ENCODE assay signal across 30 cellular contexts in the genomic region with DNA sequence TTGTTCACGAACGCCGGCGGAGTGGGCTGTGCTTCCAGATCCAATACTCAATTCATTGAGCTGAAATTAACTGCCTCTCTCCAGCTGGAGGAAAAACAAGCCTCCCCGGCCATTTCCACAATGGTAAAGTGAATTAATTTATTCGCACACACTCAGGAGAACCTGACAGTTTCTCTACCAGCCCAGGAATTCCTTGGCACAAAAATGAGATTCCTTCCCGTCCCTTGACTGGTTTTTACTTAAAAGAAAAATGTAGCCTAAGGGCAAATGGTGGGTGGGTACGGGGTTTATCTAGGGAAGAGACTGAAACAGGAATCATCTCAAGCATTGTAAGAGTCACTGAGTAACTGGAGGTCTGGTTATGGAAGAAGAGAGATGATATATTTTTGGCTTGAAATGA.
"Had no signal": no experiment of that assay in that cellular context is flagged by ENCODE, and none has a peak within 500 bp of the region (broad histone marks: within the 10 kb centered on the region; RNA-seq: fewer than 3 reads in every experiment).

No MANE protein-coding gene starts in this region.

- H3K36me3 ChIP-seq: WERI-Rb-1 had no signal

- DNase-seq: activated CD4-positive, alpha-beta T cell treated with anti-CD3 and anti-CD28 coated beads for 1 hour; activated CD4-positive, alpha-beta T cell treated with anti-CD3 and anti-CD28 coated beads, Interleukin-2, amount 10 ng/mL, durations not matched to agents 24 days and 14 days; activated CD4-positive, alpha-beta T cell treated with anti-CD3 and anti-CD28 coated beads, Interleukin-2, amount 50 U/mL, for 48 hours; activated CD4-positive, CD25-positive, alpha-beta regulatory T cell; activated CD8-positive, alpha-beta T cell treated with anti-CD3 and anti-CD28 coated beads, Interleukin-2, amount 10 ng/mL, durations not matched to agents 7 days and 5 days; activated gamma-delta T cell; activated naive CD4-positive, alpha-beta T cell treated with Interleukin-2 at 50 U/mL for 16 hours; activated naive CD8-positive, alpha-beta T cell treated with anti-CD3 and anti-CD28 coated beads, Interleukin-2, amount 50 U/mL, for 24 hours; activated T-cell treated with anti-CD3 and anti-CD28 coated beads, Interleukin-2, amount 50 U/mL, for 24 hours; anterior cingulate cortex; Kasumi-1; KG1; NCI-H1092 treated with DMSO at 0.1 percent for 48 hours; NCI-H1417; NCI-H146; NCI-H187; NCI-H2029 treated with DMSO at 0.1 percent for 48 hours; NCI-H2107; NCI-H2171; NCI-H510A; NCI-H526; SIG-M5; SW 1271; T-helper 1 cell; T-helper 2 cell; T-helper 9 cell; WERI-Rb-1 had no signal

- H3K4me3 Mint-ChIP-seq: activated CD4-positive, alpha-beta T cell treated with anti-CD3 and anti-CD28 coated beads, Interleukin-2, amount 10 ng/mL, durations not matched to agents 24 days and 14 days; activated CD8-positive, alpha-beta T cell treated with anti-CD3 and anti-CD28 coated beads, Interleukin-2, amount 10 ng/mL, durations not matched to agents 7 days and 5 days; activated naive CD4-positive, alpha-beta T cell treated with anti-CD3 and anti-CD28 coated beads, Interleukin-2, amount 50 U/mL, for 24 hours; activated naive CD8-positive, alpha-beta T cell treated with anti-CD3 and anti-CD28 coated beads, Interleukin-2, amount 50 U/mL, for 24 hours; activated T-cell treated with anti-CD3 and anti-CD28 coated beads, Interleukin-2, amount 50 U/mL, for 24 hours had no signal

- H3K4me1 Mint-ChIP-seq: activated CD4-positive, alpha-beta T cell treated with anti-CD3 and anti-CD28 coated beads, Interleukin-2, amount 10 ng/mL, durations not matched to agents 24 days and 14 days; activated naive CD4-positive, alpha-beta T cell treated with anti-CD3 and anti-CD28 coated beads, Interleukin-2, amount 50 U/mL, for 24 hours; activated naive CD8-positive, alpha-beta T cell treated with anti-CD3 and anti-CD28 coated beads, Interleukin-2, amount 50 U/mL, for 24 hours had no signal

- H3K27ac ChIP-seq: RWPE1, WERI-Rb-1 had no signal

- H3K9me3 Mint-ChIP-seq: activated CD4-positive, alpha-beta T cell treated with anti-CD3 and anti-CD28 coated beads, Interleukin-2, amount 10 ng/mL, durations not matched to agents 24 days and 14 days; activated naive CD4-positive, alpha-beta T cell treated with anti-CD3 and anti-CD28 coated beads, Interleukin-2, amount 50 U/mL, for 24 hours; activated naive CD8-positive, alpha-beta T cell treated with anti-CD3 and anti-CD28 coated beads, Interleukin-2, amount 50 U/mL, for 24 hours; activated T-cell treated with anti-CD3 and anti-CD28 coated beads, Interleukin-2, amount 50 U/mL, for 24 hours had no signal

- H3K36me3 Mint-ChIP-seq: activated naive CD4-positive, alpha-beta T cell treated with anti-CD3 and anti-CD28 coated beads, Interleukin-2, amount 50 U/mL, for 24 hours had no signal

- H3K27me3 Mint-ChIP-seq: activated CD4-positive, alpha-beta T cell treated with anti-CD3 and anti-CD28 coated beads, Interleukin-2, amount 10 ng/mL, durations not matched to agents 24 days and 14 days; activated naive CD4-positive, alpha-beta T cell treated with anti-CD3 and anti-CD28 coated beads, Interleukin-2, amount 50 U/mL, for 24 hours; activated naive CD8-positive, alpha-beta T cell treated with anti-CD3 and anti-CD28 coated beads, Interleukin-2, amount 50 U/mL, for 24 hours; activated T-cell treated with anti-CD3 and anti-CD28 coated beads, Interleukin-2, amount 50 U/mL, for 24 hours had no signal

- H3K27ac Mint-ChIP-seq: activated CD4-positive, alpha-beta T cell treated with anti-CD3 and anti-CD28 coated beads, Interleukin-2, amount 10 ng/mL, durations not matched to agents 24 days and 14 days; activated CD8-positive, alpha-beta T cell treated with anti-CD3 and anti-CD28 coated beads, Interleukin-2, amount 10 ng/mL, durations not matched to agents 7 days and 5 days; activated naive CD4-positive, alpha-beta T cell treated with anti-CD3 and anti-CD28 coated beads, Interleukin-2, amount 50 U/mL, for 24 hours; activated naive CD8-positive, alpha-beta T cell treated with anti-CD3 and anti-CD28 coated beads, Interleukin-2, amount 50 U/mL, for 24 hours; activated T-cell treated with anti-CD3 and anti-CD28 coated beads, Interleukin-2, amount 50 U/mL, for 24 hours; activated T-helper 2 cell treated with anti-CD3 and anti-CD28 coated beads, Interferon-gamma antibody, Interleukin-2, Interleukin-4, amounts not matched to agents 10 μg/mL and 5 μg/mL and 100 μg/mL, durations not matched to agents 14 hours and 24 hours and 36 hours had no signal
